8 cellular contexts compared by ENCODE assay signal in the genomic region with DNA sequence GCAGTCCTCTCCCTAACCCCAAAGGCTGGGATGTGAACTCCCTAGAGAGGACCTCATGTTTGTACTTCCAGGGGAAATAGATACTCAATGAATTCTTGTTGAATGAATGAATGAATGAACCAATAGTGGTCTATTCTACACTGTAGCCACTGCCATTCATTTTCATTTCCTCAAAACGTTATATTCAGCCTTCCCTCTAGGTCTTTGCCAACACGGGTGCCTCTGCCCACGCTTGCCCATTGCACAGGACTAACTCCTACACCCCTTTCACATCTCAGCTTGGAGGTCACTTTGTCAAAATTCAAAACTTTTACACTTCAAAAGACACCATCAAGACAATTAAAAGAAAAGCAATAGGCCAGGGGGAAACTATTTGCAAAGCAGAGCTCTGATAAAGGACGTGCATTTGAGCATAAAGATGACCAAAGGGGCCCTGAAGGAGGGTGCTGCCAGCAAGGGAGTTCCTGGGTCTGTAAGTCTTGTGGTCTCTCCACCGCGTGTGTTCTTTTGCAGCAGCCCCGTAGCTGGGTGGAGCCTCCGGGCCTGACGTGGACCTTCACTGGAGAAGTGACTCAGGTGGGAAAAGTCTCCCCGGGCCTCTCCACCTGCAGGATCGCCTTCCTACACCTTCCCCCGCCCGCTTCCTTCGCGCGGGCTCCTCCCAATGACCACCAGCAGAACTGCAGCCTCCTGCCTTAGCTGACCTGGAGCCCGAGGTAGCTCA. TPM values are rescaled to one million over a fixed set of nuclear protein-coding genes. Genes with fewer than 3 reads are reported as not detected.
DNase-seq lines count a peak whose midpoint lies in the region; ATAC-seq and TF ChIP-seq lines count a peak whose summit lies in the region.
"Had no signal": no experiment of that assay in that cellular context is flagged by ENCODE, and none has a peak within 500 bp of the region (broad histone marks: within the 10 kb centered on the region; RNA-seq: fewer than 3 reads in every experiment).

No MANE protein-coding gene starts in this region.

- DNase-seq in ELF-1 (ENCODE audit: low read depth, low spot score) (peak; percentile 73), H7 (peak; percentile 92), NCI-H1417 (lab: John Stamatoyannopoulos, UW) (peak; percentile 75 to 89 (median 79)), WERI-Rb-1 (peak; percentile 77), fibroblast of pulmonary artery (ENCODE audit: low read depth) (peak; percentile 26), retinal pigment epithelial cell (ENCODE audit: low read depth) (peak; percentile 8), omental fat pad (ENCODE audit: low spot score) (no peak)

- peak; percentile 95 for TF ChIP-seq CTCF in WERI-Rb-1 (IDR thresholded peaks at IDR 0.05; ENCODE audit: low read depth, low read length)
- peak; percentile 60 for TF ChIP-seq CTCF in fibroblast of pulmonary artery (IDR thresholded peaks at IDR 0.05; ENCODE audit: low read length, missing control alignments)
- TF ChIP-seq CTCF in retinal pigment epithelial cell (conservative IDR thresholded peaks at IDR 0.05; ENCODE audit: low read depth, low read length) = peak; percentile 92
- TF ChIP-seq CTCF in omental fat pad (IDR thresholded peaks at IDR 0.05) = no peak

- no peaks in the 10 kb centered on the region for H3K9me3 ChIP-seq in WERI-Rb-1 (ENCODE audit: severe bottlenecking)

- H3K36me3 ChIP-seq in H7 (replicated peaks; ENCODE audit: control insufficient read depth, insufficient read depth, low read length) (no peaks in the 10 kb centered on the region), WERI-Rb-1 (no peaks in the 10 kb centered on the region)

- H3K4me3 ChIP-seq in H7 (ENCODE audit: insufficient read depth, low read depth, low read length) (no peak overlapping the region), WERI-Rb-1 (ENCODE audit: low read depth, low read length) (no peak overlapping the region), fibroblast of pulmonary artery (replicated peaks; ENCODE audit: low read depth, low read length) (no peak overlapping the region), retinal pigment epithelial cell (ENCODE audit: low read length) (no peak overlapping the region)
- H3K4me3 ChIP-seq: skin epidermis had no signal

- H3K27ac ChIP-seq in WERI-Rb-1 = no peak overlapping the region
- H3K27ac ChIP-seq: skin epidermis had no signal

- no peak for ATAC-seq in omental fat pad (ENCODE audit: low FRiP score)

- H3K27me3 ChIP-seq in H7 (ENCODE audit: control insufficient read depth, insufficient read depth, low read length) (no peaks in the 10 kb centered on the region; the same call in 1 of the 2 replicates), WERI-Rb-1 (ENCODE audit: insufficient read depth, low read depth, severe bottlenecking) (no peaks in the 10 kb centered on the region)

RNA-seq across cellular contexts. Expression of a gene that starts 31.5 kb away (rescaled TPM):
- 2.1 and 2.2 TPM in 2 replicates for total RNA-seq in H7 (2014; rRNA removed; shearing (Covaris generic))
- under 1 TPM in 1 of 4 donors, not detected in 3; 0.13 TPM for total RNA-seq in omental fat pad

RNA-seq across cellular contexts. Expression of a gene that starts 57.9 kb away (rescaled TPM):
- total RNA-seq in H7 (2014; rRNA removed; shearing (Covaris generic)) = 0.07 TPM in 1 of 2 replicates, not detected in the other
- not detected for total RNA-seq in omental fat pad

Comparison
In these comparisons a context has a peak if more than half of its experiments do, and no peak if none do; other contexts are left out.
1. CTCF ChIP-seq: peak in WERI-Rb-1 (single experiment), fibroblast of pulmonary artery (single experiment) and retinal pigment epithelial cell (single experiment); none in omental fat pad (0 of 3).